In genomic region chr6:85360794-85361642, GRCh38 we compare ENCODE assay signal across 10 cellular contexts.
A peak's percentile ranks its signal among the peaks of the same experiment; 100 is the strongest.
DNase-seq lines count a peak whose midpoint lies in the region; ATAC-seq, FAIRE-seq and TF ChIP-seq lines count a peak whose summit lies in the region.
"Had no signal": no experiment of that assay in that cellular context is flagged by ENCODE, and none has a peak within 500 bp of the region (broad histone marks: within the 10 kb centered on the region; RNA-seq: fewer than 3 reads in every experiment).

No MANE protein-coding gene starts in this region.

- FAIRE-seq in GM12891 (lab: Jason Lieb, UNC), result no peak
- FAIRE-seq: colon had no signal

- peak; percentile 82 for DNase-seq in LoVo (ENCODE audit: low spot score)
- peak; percentile 78 for DNase-seq in dermis blood vessel endothelial cell
- peak; percentile 59 for DNase-seq in pulmonary artery endothelial cell (ENCODE audit: low read depth, low spot score)
- no peak for DNase-seq in NAMALWA (ENCODE audit: low spot score)
- DNase-seq in GM12891 (ENCODE audit: insufficient read length, low spot score), result no peak
- DNase-seq in NCI-H187 (lab: John Stamatoyannopoulos, UW), result no peak
- DNase-seq: stimulated activated CD4-positive, alpha-beta T cell treated with anti-CD3 and anti-CD28 coated beads, Interleukin-4, amount 100 ng/mL, for 1 hour had no signal

- TF ChIP-seq POLR2A in GM12891 (IDR thresholded peaks at IDR 0.05; ENCODE audit: low read depth, low read length), result no peak

- ATAC-seq in GM18861 (IDR thresholded peaks at IDR 0.05; ENCODE audit: unreplicated experiment), result peak; percentile 50
- no peak for ATAC-seq in GM18870 (IDR thresholded peaks at IDR 0.05; ENCODE audit: unreplicated experiment)

TF ChIP-seq in GM12891, 5 proteins besides CTCF, POLR2A, EP300 and RAD21:
- TF ChIP-seq TAF1 (IDR thresholded peaks at IDR 0.05; ENCODE audit: low read depth, low read length), result no peak
- no peak for TF ChIP-seq POLR2AphosphoS5 (IDR thresholded peaks at IDR 0.05; ENCODE audit: low read depth, low read length)
- TF ChIP-seq PAX5 (IDR thresholded peaks at IDR 0.05; ENCODE audit: insufficient read depth, low read length, severe bottlenecking), result no peak
- TF ChIP-seq POU2F2 (IDR thresholded peaks at IDR 0.05; ENCODE audit: low read depth, low read length), result no peak

Comparison
In these comparisons a context has a peak if more than half of its experiments do, and no peak if none do; other contexts are left out.
1. DNase-seq: peak in LoVo (single experiment), dermis blood vessel endothelial cell (single experiment) and pulmonary artery endothelial cell (single experiment); none in NAMALWA (single experiment), GM12891 (single experiment) and NCI-H187 (0 of 2).